24 cellular contexts compared by ENCODE assay signal in the genomic region with DNA sequence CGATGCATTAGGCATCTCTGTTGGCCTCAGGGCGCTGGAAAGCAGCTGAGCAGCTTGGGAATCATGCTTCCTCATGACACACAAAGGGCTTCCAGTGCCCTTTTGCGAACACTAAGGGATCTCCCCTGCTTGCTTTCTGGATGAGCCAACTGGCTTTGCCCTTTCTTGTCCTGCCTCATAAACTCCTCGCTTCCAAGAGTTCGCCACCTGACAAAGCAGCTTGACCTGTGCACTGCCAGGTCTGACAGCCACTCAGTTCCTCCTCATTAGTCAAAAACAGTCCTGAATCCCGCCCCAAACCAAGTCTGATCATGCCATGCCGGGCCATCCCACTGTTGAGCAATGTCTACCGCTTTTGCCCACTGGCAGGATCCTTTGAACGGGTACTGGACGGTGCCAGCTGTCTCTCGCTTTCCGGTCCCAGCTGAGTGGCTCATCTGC.
DNase-seq lines count a peak whose midpoint lies in the region; ATAC-seq and TF ChIP-seq lines count a peak whose summit lies in the region.
"Had no signal": no experiment of that assay in that cellular context is flagged by ENCODE, and none has a peak within 500 bp of the region (broad histone marks: within the 10 kb centered on the region; RNA-seq: fewer than 3 reads in every experiment).

No MANE protein-coding gene starts in this region.

- no peak overlapping the region for H3K4me3 Mint-ChIP-seq in natural killer cell treated with Interleukin-12 subunit alpha and Interleukin-12 subunit beta and Interleukin-15 and Interleukin-18, amount 100 ng/mL, for 72 hours
- no peak overlapping the region for H3K4me3 Mint-ChIP-seq in natural killer cell
- no peak overlapping the region for H3K4me3 Mint-ChIP-seq in endodermal cell
- H3K4me3 Mint-ChIP-seq: activated CD4-positive, alpha-beta T cell treated with anti-CD3 and anti-CD28 coated beads, Interleukin-2, amount 10 ng/mL, durations not matched to agents 24 days and 14 days; activated CD8-positive, alpha-beta memory T cell treated with anti-CD3 and anti-CD28 coated beads, Interleukin-2, amount 10 ng/mL, durations not matched to agents 7 days and 5 days; activated naive CD8-positive, alpha-beta T cell treated with anti-CD3 and anti-CD28 coated beads, Interleukin-2, amount 50 U/mL, for 24 hours; activated T-helper 17 cell treated with anti-CD3 and anti-CD28 coated beads, Interleukin-2, amount 50 U/mL, for 72 hours; B cell; neural progenitor cell had no signal

- H3K56ac ChIP-seq in mesendoderm (ENCODE audit: low read length): peak overlapping the region; percentile 22

- H3K27me3 Mint-ChIP-seq in natural killer cell treated with Interleukin-12 subunit alpha and Interleukin-12 subunit beta and Interleukin-15 and Interleukin-18, amount 100 ng/mL, for 72 hours: peaks cover 11% of the 10 kb centered on the region in 2 donors
- H3K27me3 Mint-ChIP-seq in natural killer cell (ENCODE audit: low read depth in 2 of 2) (peaks cover 0 to 7% of the 10 kb centered on the region in 2 donors), endodermal cell (ENCODE audit: insufficient read depth) (peaks cover 2% of the 10 kb centered on the region)
- H3K27me3 Mint-ChIP-seq: activated CD4-positive, alpha-beta T cell treated with anti-CD3 and anti-CD28 coated beads, Interleukin-2, amount 10 ng/mL, durations not matched to agents 24 days and 14 days; activated CD8-positive, alpha-beta memory T cell treated with anti-CD3 and anti-CD28 coated beads, Interleukin-2, amount 10 ng/mL, durations not matched to agents 7 days and 5 days; activated naive CD8-positive, alpha-beta T cell treated with anti-CD3 and anti-CD28 coated beads, Interleukin-2, amount 50 U/mL, for 24 hours; activated T-helper 17 cell treated with anti-CD3 and anti-CD28 coated beads, Interleukin-2, amount 50 U/mL, for 72 hours; B cell had no signal

- no peak overlapping the region for H3K18ac ChIP-seq in mesendoderm (ENCODE audit: low read length)

- no peak overlapping the region for H3K9ac ChIP-seq in endodermal cell (ENCODE audit: extremely low read depth, low read length, poor library complexity, severe bottlenecking)
- H3K9ac ChIP-seq in mesendoderm (ENCODE audit: low read length): no peak overlapping the region
- H3K9ac ChIP-seq: neural progenitor cell had no signal

- H3K27ac Mint-ChIP-seq in natural killer cell treated with Interleukin-12 subunit alpha and Interleukin-12 subunit beta and Interleukin-15 and Interleukin-18, amount 100 ng/mL, for 72 hours: no peak overlapping the region
- H3K27ac Mint-ChIP-seq in natural killer cell: no peak overlapping the region
- H3K27ac Mint-ChIP-seq in endodermal cell: no peak overlapping the region
- H3K27ac Mint-ChIP-seq: activated CD4-positive, alpha-beta T cell treated with anti-CD3 and anti-CD28 coated beads, Interleukin-2, amount 10 ng/mL, durations not matched to agents 24 days and 14 days; activated CD8-positive, alpha-beta memory T cell treated with anti-CD3 and anti-CD28 coated beads, Interleukin-2, amount 10 ng/mL, durations not matched to agents 7 days and 5 days; activated naive CD8-positive, alpha-beta T cell treated with anti-CD3 and anti-CD28 coated beads, Interleukin-2, amount 50 U/mL, for 24 hours; activated T-helper 17 cell treated with anti-CD3 and anti-CD28 coated beads, Interleukin-2, amount 50 U/mL, for 72 hours; B cell; neural progenitor cell had no signal

- no peaks in the 10 kb centered on the region for H3K9me3 ChIP-seq in endodermal cell (ENCODE audit: control insufficient read depth, low read length)

- H3K4me3 ChIP-seq in endodermal cell (ENCODE audit: low read length) (no peak overlapping the region), mesendoderm (ENCODE audit: low read length) (no peak overlapping the region)
- H3K4me3 ChIP-seq: neural progenitor cell had no signal

- no peak overlapping the region for H4K8ac ChIP-seq in mesendoderm (ENCODE audit: low read depth, low read length)

- H2AK5ac ChIP-seq in mesendoderm (ENCODE audit: low read length): no peak overlapping the region

- no peak overlapping the region for H3K23ac ChIP-seq in mesendoderm (ENCODE audit: low read length)

- H4K5ac ChIP-seq in mesendoderm (ENCODE audit: low read length): no peak overlapping the region

- H2BK15ac ChIP-seq in mesendoderm (replicated peaks; ENCODE audit: low read depth): no peak overlapping the region

- no peak overlapping the region for H2BK5ac ChIP-seq in mesendoderm (ENCODE audit: low read length)

- H3K79me2 ChIP-seq in mesendoderm (ENCODE audit: control insufficient read depth, insufficient read depth, low read length): no peaks in the 10 kb centered on the region

- no peak for TF ChIP-seq CTCF in natural killer cell (IDR thresholded peaks at IDR 0.05)
- no peak for TF ChIP-seq CTCF in endodermal cell (conservative IDR thresholded peaks at IDR 0.05)

- no peaks in the 10 kb centered on the region for H3K4me1 Mint-ChIP-seq in natural killer cell treated with Interleukin-12 subunit alpha and Interleukin-12 subunit beta and Interleukin-15 and Interleukin-18, amount 100 ng/mL, for 72 hours (ENCODE audit: low read depth in 2 of 2)
- no peaks in the 10 kb centered on the region for H3K4me1 Mint-ChIP-seq in natural killer cell
- peaks cover 35% of the 10 kb centered on the region for H3K4me1 Mint-ChIP-seq in endodermal cell
- H3K4me1 Mint-ChIP-seq: activated CD4-positive, alpha-beta T cell treated with anti-CD3 and anti-CD28 coated beads, Interleukin-2, amount 10 ng/mL, durations not matched to agents 24 days and 14 days; activated CD8-positive, alpha-beta memory T cell treated with anti-CD3 and anti-CD28 coated beads, Interleukin-2, amount 10 ng/mL, durations not matched to agents 7 days and 5 days; activated T-helper 17 cell treated with anti-CD3 and anti-CD28 coated beads, Interleukin-2, amount 50 U/mL, for 72 hours; B cell had no signal

- no peak for TF ChIP-seq POLR2A in erythroblast (IDR thresholded peaks at IDR 0.05; ENCODE audit: low read length)

- no peaks in the 10 kb centered on the region for H3K36me3 ChIP-seq in endodermal cell (ENCODE audit: control insufficient read depth, insufficient read depth, low read length)
- no peaks in the 10 kb centered on the region for H3K36me3 ChIP-seq in mesendoderm (ENCODE audit: control insufficient read depth, insufficient read depth, low read length)
- H3K36me3 ChIP-seq: brain microvascular endothelial cell, neural progenitor cell had no signal

- no peak for ATAC-seq in natural killer cell treated with Interleukin-12 subunit alpha and Interleukin-12 subunit beta and Interleukin-15 and Interleukin-18, amount 100 ng/mL, for 72 hours
- no peak for ATAC-seq in natural killer cell
- ATAC-seq in HG02840 (IDR thresholded peaks at IDR 0.05; ENCODE audit: low FRiP score, unreplicated experiment): no peak
- ATAC-seq: activated CD8-positive, alpha-beta memory T cell treated with anti-CD3 and anti-CD28 coated beads, Interleukin-2, amount 10 ng/mL, durations not matched to agents 7 days and 5 days; activated naive CD8-positive, alpha-beta T cell treated with anti-CD3 and anti-CD28 coated beads, Interleukin-2, amount 50 U/mL, for 24 hours; activated T-helper 17 cell treated with anti-CD3 and anti-CD28 coated beads, Interleukin-2, amount 50 U/mL, for 72 hours had no signal

- intact Hi-C loops in natural killer cell (cut with micrococcal nuclease): no loop called here

- H3K27ac ChIP-seq in endodermal cell (ENCODE audit: low read depth, low read length) (no peak overlapping the region), mesendoderm (ENCODE audit: low read depth, low read length) (no peak overlapping the region)
- H3K27ac ChIP-seq: brain microvascular endothelial cell, neural progenitor cell had no signal

- H3K4me2 ChIP-seq in mesendoderm (ENCODE audit: low read length): no peak overlapping the region
- H3K4me2 ChIP-seq: neural progenitor cell had no signal

- no peaks in the 10 kb centered on the region for H3K9me3 Mint-ChIP-seq in natural killer cell treated with Interleukin-12 subunit alpha and Interleukin-12 subunit beta and Interleukin-15 and Interleukin-18, amount 100 ng/mL, for 72 hours
- H3K9me3 Mint-ChIP-seq in natural killer cell (no peaks in the 10 kb centered on the region), endodermal cell (no peaks in the 10 kb centered on the region)
- H3K9me3 Mint-ChIP-seq: activated CD4-positive, alpha-beta T cell treated with anti-CD3 and anti-CD28 coated beads, Interleukin-2, amount 10 ng/mL, durations not matched to agents 24 days and 14 days; activated naive CD8-positive, alpha-beta T cell treated with anti-CD3 and anti-CD28 coated beads, Interleukin-2, amount 50 U/mL, for 24 hours; activated T-helper 17 cell treated with anti-CD3 and anti-CD28 coated beads, Interleukin-2, amount 50 U/mL, for 72 hours; neural progenitor cell had no signal

- 90 to 94% methylated on average over 12 of the region's 12 CpGs for WGBS in endodermal cell (ENCODE audit: insufficient coverage in 1 of 2, insufficient read length in 1 of 2), 2 experiments
- no CpG with 5 or more reads among the region's 12 CpGs for WGBS in mesendoderm (ENCODE audit: extremely low coverage, insufficient coverage, low lambda C conversion rate)

- H3K4ac ChIP-seq in mesendoderm (ENCODE audit: low read depth, low read length): no peak overlapping the region

- no peaks in the 10 kb centered on the region for H3K36me3 Mint-ChIP-seq in natural killer cell treated with Interleukin-12 subunit alpha and Interleukin-12 subunit beta and Interleukin-15 and Interleukin-18, amount 100 ng/mL, for 72 hours
- H3K36me3 Mint-ChIP-seq in natural killer cell (no peaks in the 10 kb centered on the region), endodermal cell (ENCODE audit: low read depth) (no peaks in the 10 kb centered on the region)
- H3K36me3 Mint-ChIP-seq: activated CD8-positive, alpha-beta memory T cell treated with anti-CD3 and anti-CD28 coated beads, Interleukin-2, amount 10 ng/mL, durations not matched to agents 7 days and 5 days; neural progenitor cell had no signal

- H3K27me3 ChIP-seq in endodermal cell (ENCODE audit: control insufficient read depth, insufficient read depth, low read length, poor library complexity, severe bottlenecking): no peaks in the 10 kb centered on the region
- H3K27me3 ChIP-seq in mesendoderm (ENCODE audit: insufficient read depth, low read length, poor library complexity): no peaks in the 10 kb centered on the region
- H3K27me3 ChIP-seq: brain microvascular endothelial cell, neural progenitor cell had no signal

- DNase-seq in natural killer cell treated with Interleukin-12 subunit alpha and Interleukin-12 subunit beta and Interleukin-15 and Interleukin-18, amount 100 ng/mL, for 72 hours (ENCODE audit: low spot score): peak; percentile 42
- DNase-seq in natural killer cell: no peak
- DNase-seq in endodermal cell: peak; percentile 31
- peak; percentile 78 for DNase-seq in mesendoderm
- no peak for DNase-seq in KG1 (lab: John Stamatoyannopoulos, UW)
- no peak for DNase-seq in hippocampal formation (lab: John Stamatoyannopoulos, UW)
- DNase-seq in erythroblast (lab: John Stamatoyannopoulos, UW): no peak
- DNase-seq: activated CD4-positive, alpha-beta T cell treated with anti-CD3 and anti-CD28 coated beads, Interleukin-2, amount 10 ng/mL, durations not matched to agents 24 days and 14 days; activated CD8-positive, alpha-beta memory T cell treated with anti-CD3 and anti-CD28 coated beads, Interleukin-2, amount 10 ng/mL, durations not matched to agents 7 days and 5 days; activated naive CD8-positive, alpha-beta T cell treated with anti-CD3 and anti-CD28 coated beads, Interleukin-2, amount 50 U/mL, for 24 hours; brain microvascular endothelial cell; foreskin fibroblast; HCEC 1CT; hypothalamus; mesenchymal stem cell; NCI-H1417 treated with DMSO at 0.1 percent for 48 hours; NCI-H526 treated with DMSO at 0.1 percent for 48 hours; SHP77; stimulated activated CD4-positive, alpha-beta T cell treated with anti-CD3 and anti-CD28 coated beads, Interleukin-12 subunit alpha, Interleukin-12 subunit beta, amount 100 ng/mL, for 4 hours; T-helper 1 cell had no signal

- H3K4me1 ChIP-seq in endodermal cell (ENCODE audit: control insufficient read depth, insufficient read depth, low read length): peaks cover 9% of the 10 kb centered on the region
- H3K4me1 ChIP-seq in mesendoderm (ENCODE audit: control insufficient read depth, low read depth, low read length): peaks cover 9% of the 10 kb centered on the region

- no peaks in the 10 kb centered on the region for H3K79me1 ChIP-seq in mesendoderm (ENCODE audit: low read length)

- no peak overlapping the region for H2BK120ac ChIP-seq in mesendoderm (ENCODE audit: low read depth, low read length)

Comparison
In these comparisons a context has a peak if more than half of its experiments do, and no peak if none do; other contexts are left out.
1. DNase-seq: peak in natural killer cell treated with Interleukin-12 subunit alpha and Interleukin-12 subunit beta and Interleukin-15 and Interleukin-18, amount 100 ng/mL, for 72 hours (single experiment), endodermal cell (single experiment) and mesendoderm (single experiment); none in natural killer cell (single experiment), KG1 (single experiment), hippocampal formation (0 of 2) and erythroblast (0 of 2).